1 cellular context compared by ENCODE assay signal in the genomic region with DNA sequence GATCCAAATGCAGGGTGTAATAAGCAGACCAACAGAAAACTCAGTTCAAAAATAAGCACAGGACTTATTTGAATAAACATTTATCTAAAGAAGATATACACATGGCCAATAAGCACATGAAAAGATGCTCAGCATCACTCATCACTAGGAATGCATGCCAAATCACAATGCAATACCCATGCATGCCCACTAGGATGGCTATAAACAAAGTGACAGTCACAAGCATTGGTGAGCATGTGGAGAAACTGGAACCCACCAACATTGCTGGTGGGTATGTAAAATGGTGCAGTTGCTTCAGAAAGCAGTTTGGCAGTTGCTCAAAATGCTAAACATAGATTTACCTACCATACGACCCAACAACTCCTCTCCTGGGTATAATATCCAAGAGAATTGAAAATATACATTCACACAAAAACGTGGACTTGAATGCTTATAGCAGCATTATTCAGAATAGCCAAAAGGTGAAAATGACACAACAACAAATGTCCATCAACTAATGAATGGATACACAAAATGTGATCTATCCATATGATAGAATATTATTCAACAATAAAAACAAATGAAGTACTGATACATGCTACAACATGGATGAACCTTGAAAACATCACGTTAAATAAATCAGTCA.
TF ChIP-seq lines count a peak whose summit lies in the region.

No MANE protein-coding gene starts in this region.

TF ChIP-seq in H1, 55 proteins besides CTCF, POLR2A, EP300 and RAD21:
- TF ChIP-seq EZH2 (IDR thresholded peaks at IDR 0.05; ENCODE audit: low read depth, low read length, severe bottlenecking) (no peak), TEAD4 (IDR thresholded peaks at IDR 0.05; ENCODE audit: low read depth, low read length) (peak; percentile 68), SIN3A (conservative IDR thresholded peaks at IDR 0.05 in 1 of 2, IDR thresholded peaks at IDR 0.05 in 1 of 2; ENCODE audit: low read depth in 1 of 2, low read length in 2 of 2) (peak in 1 of 2 experiments; percentile 82; a peak in 2 of 4 replicates), HDAC2 (IDR thresholded peaks at IDR 0.05; ENCODE audit: borderline replicate concordance in 1 of 2, low read depth in 2 of 2, low read length in 2 of 2) (no peak), PHF8 (conservative IDR thresholded peaks at IDR 0.05; ENCODE audit: low read depth, low read length) (no peak), RFX5 (IDR thresholded peaks at IDR 0.05; ENCODE audit: borderline replicate concordance, low read depth, low read length) (peak; percentile 73; the same call in 1 of the 2 replicates), SRF (IDR thresholded peaks at IDR 0.05; ENCODE audit: low read depth, low read length) (no peak)
- TF ChIP-seq, protein P1, sequence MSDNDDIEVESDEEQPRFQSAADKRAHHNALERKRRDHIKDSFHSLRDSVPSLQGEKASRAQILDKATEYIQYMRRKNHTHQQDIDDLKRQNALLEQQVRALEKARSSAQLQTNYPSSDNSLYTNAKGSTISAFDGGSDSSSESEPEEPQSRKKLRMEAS (IDR thresholded peaks at IDR 0.05): peak; percentile 46; the same call in 1 of the 2 replicates
